In the genomic region with DNA sequence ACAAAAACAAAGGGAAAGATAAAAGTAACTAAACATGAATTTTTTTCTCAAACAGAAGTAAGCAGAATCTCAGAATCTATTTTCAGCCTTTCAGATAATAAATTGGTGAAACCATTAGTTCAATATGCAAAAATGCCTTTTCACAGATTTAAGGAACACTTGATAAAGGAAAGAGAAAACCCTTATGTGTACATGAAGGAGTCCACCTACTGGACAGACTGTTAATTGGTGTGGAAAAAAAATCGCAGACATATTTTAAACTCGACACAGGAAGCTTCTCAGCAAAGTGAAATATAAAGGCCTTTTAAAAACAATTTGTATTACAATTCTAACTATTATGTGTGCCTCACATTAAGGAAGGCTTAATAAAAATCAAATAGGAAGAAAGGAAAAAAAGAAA, we compare ENCODE assay signal across 9 cellular contexts.
A peak's percentile ranks its signal among the peaks of the same experiment; 100 is the strongest.
DNase-seq lines count a peak whose midpoint lies in the region; ATAC-seq and TF ChIP-seq lines count a peak whose summit lies in the region.
"Had no signal": no experiment of that assay in that cellular context is flagged by ENCODE, and none has a peak within 500 bp of the region (broad histone marks: within the 10 kb centered on the region; RNA-seq: fewer than 3 reads in every experiment).

No MANE protein-coding gene starts in this region.

- ATAC-seq in GM19467 (IDR thresholded peaks at IDR 0.05; ENCODE audit: unreplicated experiment) = no peak
- no peak for ATAC-seq in GM21717 (IDR thresholded peaks at IDR 0.05; ENCODE audit: unreplicated experiment)
- ATAC-seq: activated CD8-positive, alpha-beta T cell treated with anti-CD3 and anti-CD28 coated beads, Interleukin-2, amount 10 ng/mL, durations not matched to agents 7 days and 5 days had no signal

- TF ChIP-seq POLR2A in erythroblast (IDR thresholded peaks at IDR 0.05; ENCODE audit: low read length) = no peak

- DNase-seq in SKM-1 treated with dmso at 0.1 percent for 144 hours (lab: John Stamatoyannopoulos, UW; ENCODE audit: unreplicated experiment) (peak; percentile 33), SKM-1 (lab: John Stamatoyannopoulos, UW; ENCODE audit: unreplicated experiment) (no peak), OCI-M1 (lab: John Stamatoyannopoulos, UW) (peak; percentile 79), erythroblast (lab: John Stamatoyannopoulos, UW) (peak; percentile 10 to 25), superior temporal gyrus (ENCODE audit: extremely low spot score) (peak; percentile 69), NCI-H345 (lab: John Stamatoyannopoulos, UW) (no peak)
- DNase-seq: activated CD8-positive, alpha-beta T cell treated with anti-CD3 and anti-CD28 coated beads, Interleukin-2, amount 10 ng/mL, durations not matched to agents 7 days and 5 days had no signal

Comparison
In these comparisons a context has a peak if more than half of its experiments do, and no peak if none do; other contexts are left out.
1. DNase-seq: peak in SKM-1 treated with dmso at 0.1 percent for 144 hours (single experiment), OCI-M1 (single experiment), erythroblast (2 of 2) and superior temporal gyrus (single experiment); none in SKM-1 (single experiment) and NCI-H345 (single experiment).